9 cellular contexts compared by ENCODE assay signal in genomic region chr2:158034198-158034831, GRCh38.
A peak's percentile ranks its signal among the peaks of the same experiment; 100 is the strongest.
DNase-seq lines count a peak whose midpoint lies in the region; ATAC-seq and TF ChIP-seq lines count a peak whose summit lies in the region.
"Had no signal": no experiment of that assay in that cellular context is flagged by ENCODE, and none has a peak within 500 bp of the region (broad histone marks: within the 10 kb centered on the region; RNA-seq: fewer than 3 reads in every experiment).

No MANE protein-coding gene starts in this region.

- no peaks in the 10 kb centered on the region for H3K4me1 Mint-ChIP-seq in activated naive CD4-positive, alpha-beta T cell treated with anti-CD3 and anti-CD28 coated beads for 36 hours (ENCODE audit: low read depth)

- H3K4me1 ChIP-seq in testis, result no peaks in the 10 kb centered on the region

- H3K4me3 ChIP-seq in testis, result no peak overlapping the region

- no peak overlapping the region for H3K27ac ChIP-seq in testis

- H3K27me3 Mint-ChIP-seq in activated naive CD4-positive, alpha-beta T cell treated with anti-CD3 and anti-CD28 coated beads for 36 hours (ENCODE audit: low read depth), result peaks cover 6% of the 10 kb centered on the region

- peak; percentile 37 for DNase-seq in activated naive CD4-positive, alpha-beta T cell treated with anti-CD3 and anti-CD28 coated beads for 36 hours
- no peak for DNase-seq in activated naive CD4-positive, alpha-beta T cell treated with anti-CD3 and anti-CD28 coated beads, Interleukin-2, amount 50 U/mL, for 16 hours
- peak; percentile 42 for DNase-seq in NCI-H2196 treated with DMSO at 0.1 percent for 48 hours (lab: John Stamatoyannopoulos, UW; ENCODE audit: unreplicated experiment)
- DNase-seq in amniotic epithelial cell (ENCODE audit: low read depth), result peak; percentile 66
- DNase-seq in iPS-NIHi11 (ENCODE audit: low spot score), result peak; percentile 85
- peak; percentile 73 for DNase-seq in testis

- peak in 2 of 3 experiments; percentile 28 to 29 for TF ChIP-seq CTCF in testis (IDR thresholded peaks at IDR 0.05)

- peak; percentile 55 for ATAC-seq in HG02981 (IDR thresholded peaks at IDR 0.05; ENCODE audit: unreplicated experiment)
- ATAC-seq in GM19328 (IDR thresholded peaks at IDR 0.05; ENCODE audit: unreplicated experiment), result no peak

- no peaks in the 10 kb centered on the region for H3K9me3 ChIP-seq in testis

- intact Hi-C loops in activated naive CD4-positive, alpha-beta T cell treated with anti-CD3 and anti-CD28 coated beads for 36 hours (cut with micrococcal nuclease), result loop anchor here (1.0 to 5.0 kb wide), 3 partner anchors 138 to 720 kb away; no protein-coding TSS in a partner anchor
- intact Hi-C loops in testis (cut with DNase I; ENCODE audit: low total_unique reads), result loop anchor here (10.0 kb wide), 1 partner anchor 710 kb away; no protein-coding TSS in a partner anchor

- WGBS in testis, 2 donors, result 34 to 56% methylated on average over 6 to 7 of the region's 7 CpGs

- no peak for TF ChIP-seq POLR2A in testis (IDR thresholded peaks at IDR 0.05)

- H3K27me3 ChIP-seq in testis, result no peaks in the 10 kb centered on the region

- no peaks in the 10 kb centered on the region for H3K36me3 ChIP-seq in testis (ENCODE audit: low read depth, missing control alignments)

- H3K27ac Mint-ChIP-seq in activated naive CD4-positive, alpha-beta T cell treated with anti-CD3 and anti-CD28 coated beads for 36 hours, result no peak overlapping the region
- H3K27ac Mint-ChIP-seq: activated naive CD8-positive, alpha-beta T cell had no signal

- no peaks in the 10 kb centered on the region for H3K9me3 Mint-ChIP-seq in activated naive CD4-positive, alpha-beta T cell treated with anti-CD3 and anti-CD28 coated beads for 36 hours

- H3K4me3 Mint-ChIP-seq in activated naive CD4-positive, alpha-beta T cell treated with anti-CD3 and anti-CD28 coated beads for 36 hours, result no peak overlapping the region
- H3K4me3 Mint-ChIP-seq: activated naive CD8-positive, alpha-beta T cell had no signal

- CTCF ChIA-PET in activated naive CD4-positive, alpha-beta T cell treated with anti-CD3 and anti-CD28 coated beads for 36 hours (lab: Charles Lee), result interaction anchor here (0.6 to 3.4 kb wide), 7 partner anchors 20 to 720 kb away, joined by 3 to 19 read pairs (median 4); no protein-coding TSS in a partner anchor

- no peaks in the 10 kb centered on the region for H3K36me3 Mint-ChIP-seq in activated naive CD4-positive, alpha-beta T cell treated with anti-CD3 and anti-CD28 coated beads for 36 hours (ENCODE audit: low read depth)
- H3K36me3 Mint-ChIP-seq: activated naive CD8-positive, alpha-beta T cell had no signal
